In genomic region chr12:4943938-4944284, GRCh38 we compare ENCODE assay signal across 17 cellular contexts.
DNase-seq lines count a peak whose midpoint lies in the region; ATAC-seq and TF ChIP-seq lines count a peak whose summit lies in the region.
"Had no signal": no experiment of that assay in that cellular context is flagged by ENCODE, and none has a peak within 500 bp of the region (broad histone marks: within the 10 kb centered on the region; RNA-seq: fewer than 3 reads in every experiment).

No MANE protein-coding gene starts in this region.

- no peaks in the 10 kb centered on the region for H3K36me3 ChIP-seq in GM06990 (ENCODE audit: control insufficient read depth, insufficient read depth, low read length)
- H3K36me3 ChIP-seq: left ventricle myocardium inferior had no signal

- ATAC-seq in GM21367 (IDR thresholded peaks at IDR 0.05; ENCODE audit: unreplicated experiment): peak; percentile 14
- ATAC-seq in HG02870 (IDR thresholded peaks at IDR 0.05; ENCODE audit: unreplicated experiment): peak; percentile 8
- peak; percentile 20 for ATAC-seq in HG03442 (IDR thresholded peaks at IDR 0.05; ENCODE audit: unreplicated experiment)
- no peak for ATAC-seq in GM19023 (IDR thresholded peaks at IDR 0.05; ENCODE audit: unreplicated experiment)

- H3K27me3 ChIP-seq in GM06990 (replicated peaks; ENCODE audit: control insufficient read depth, insufficient read depth, low read length): no peaks in the 10 kb centered on the region

- DNase-seq in GM06990 (ENCODE audit: extremely low read depth, insufficient read length) (peak; percentile 56), substantia nigra (lab: John Stamatoyannopoulos, UW) (no peak), NOMO-1 treated with DMSO at 0.1 percent for 48 hours (lab: John Stamatoyannopoulos, UW; ENCODE audit: unreplicated experiment) (no peak)
- DNase-seq in activated T-cell treated with anti-CD3 and anti-CD28 coated beads, Interleukin-2, amount 50 U/mL, for 1 hour: no peak
- DNase-seq: activated B cell treated with CpG ODN at 0.5 μM for 24 hours; activated gamma-delta T cell treated with Interleukin-2 at 50 U/mL for 16 hours; aorta; CD4-positive, alpha-beta T cell; foreskin fibroblast; left ventricle myocardium inferior; NK-92 treated with Interleukin-12 subunit alpha and Interleukin-12 subunit beta, amount 100 ng/mL, for 24 hours; posterior cingulate gyrus had no signal

- H3K27ac ChIP-seq in substantia nigra (ENCODE audit: low read depth, low read length, poor library complexity, severe bottlenecking): no peak overlapping the region
- H3K27ac ChIP-seq: KMS-11, left ventricle myocardium inferior had no signal

- TF ChIP-seq CTCF in GM06990 (IDR thresholded peaks at IDR 0.05; ENCODE audit: insufficient read depth, low read length, poor library complexity, severe bottlenecking): no peak

- H3K4me3 ChIP-seq in GM06990 (replicated peaks; ENCODE audit: low read depth, low read length): no peak overlapping the region
- H3K4me3 ChIP-seq: left ventricle myocardium inferior had no signal
